Comparison of ENCODE assay signal across 8 cellular contexts in the genomic region with DNA sequence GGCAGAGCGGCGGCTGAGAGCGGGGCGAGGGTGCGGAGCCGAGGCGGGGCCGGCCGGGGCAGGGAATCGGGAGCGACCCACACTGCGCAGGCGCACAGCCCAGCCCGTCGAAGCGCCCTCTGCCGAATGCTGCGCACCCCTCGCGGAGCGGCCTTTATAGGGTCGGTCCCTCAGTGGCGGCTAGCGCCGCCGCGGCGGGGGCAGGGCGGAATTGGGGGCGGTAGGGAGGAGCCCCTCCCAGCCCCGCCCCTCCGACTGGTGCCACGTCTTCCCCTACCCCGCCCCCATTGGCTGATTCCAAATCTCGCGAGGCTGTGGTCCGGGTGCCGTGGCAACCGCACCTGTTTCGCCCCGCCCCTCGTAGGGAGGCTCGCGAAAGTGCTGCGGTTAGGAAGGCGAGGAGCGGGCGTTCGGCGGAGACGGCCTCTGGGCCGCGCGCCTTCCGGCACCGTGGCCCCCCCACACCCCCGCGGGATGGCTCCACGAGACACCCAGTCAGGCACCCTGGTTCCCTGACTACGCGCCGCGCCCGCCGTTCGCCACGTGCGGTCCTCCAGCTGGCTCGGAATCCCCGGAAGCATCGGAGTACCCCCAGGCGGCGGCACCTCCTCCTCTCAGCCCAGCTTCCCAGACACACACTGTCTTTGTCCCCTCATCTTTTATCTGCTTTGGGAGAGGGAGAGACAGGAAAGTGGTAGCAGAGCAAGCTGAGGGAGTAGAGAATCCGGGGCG. TPM values are rescaled to one million over a fixed set of nuclear protein-coding genes. Genes with fewer than 3 reads are reported as not detected.
A peak's percentile ranks its signal among the peaks of the same experiment; 100 is the strongest.
DNase-seq lines count a peak whose midpoint lies in the region; ATAC-seq and TF ChIP-seq lines count a peak whose summit lies in the region.

TSS of gene EHD1 (minus strand) at position 128 of the 732 bp plus-strand sequence. CDS start 157 bp downstream, outside the sequence.

- H3K4me1 ChIP-seq in muscle layer of duodenum (ENCODE audit: control insufficient read depth in 1 of 2, insufficient read depth in 2 of 2, low read length in 2 of 2), result peaks cover 10 to 53% of the 10 kb centered on the region in 2 donors

- no peaks in the 10 kb centered on the region for H3K9me3 ChIP-seq in muscle layer of duodenum (ENCODE audit: control insufficient read depth in 1 of 2, low read length in 2 of 2)

- no peaks in the 10 kb centered on the region for H3K27me3 ChIP-seq in muscle layer of duodenum (ENCODE audit: low read depth, low read length)

- peaks cover 0 to 5% of the 10 kb centered on the region in 2 donors for H3K36me3 ChIP-seq in muscle layer of duodenum (ENCODE audit: control insufficient read depth in 1 of 2, insufficient read depth in 2 of 2, low read length in 2 of 2)

- H3K9me3 Mint-ChIP-seq in activated T-cell treated with anti-CD3 and anti-CD28 coated beads, Interleukin-2, amount 50 U/mL, for 4 hours, result no peaks in the 10 kb centered on the region

- peak; percentile 94 for DNase-seq in DMS79 (lab: John Stamatoyannopoulos, UW)
- DNase-seq in KG1 (lab: John Stamatoyannopoulos, UW), result peak; percentile 100
- DNase-seq in activated T-cell treated with anti-CD3 and anti-CD28 coated beads, Interleukin-2, amount 50 U/mL, for 4 hours, result peak; percentile 100
- DNase-seq in stimulated activated CD8-positive, alpha-beta memory T cell treated with anti-CD3 and anti-CD28 coated beads, Interleukin-7, amount 100 ng/mL, for 4 hours (ENCODE audit: low read depth in 2 of 2), result peak; percentile 99

- peaks cover 14% of the 10 kb centered on the region for H3K36me3 Mint-ChIP-seq in activated T-cell treated with anti-CD3 and anti-CD28 coated beads, Interleukin-2, amount 50 U/mL, for 4 hours (ENCODE audit: insufficient read depth)

- H3K4me1 Mint-ChIP-seq in activated T-cell treated with anti-CD3 and anti-CD28 coated beads, Interleukin-2, amount 50 U/mL, for 4 hours (ENCODE audit: low read depth), result peaks cover 59% of the 10 kb centered on the region

- H3K4me3 Mint-ChIP-seq in activated T-cell treated with anti-CD3 and anti-CD28 coated beads, Interleukin-2, amount 50 U/mL, for 4 hours, result peak within 1 kb of the TSS; percentile 91

- peak within 1 kb of the TSS; percentile 82 for H3K27ac ChIP-seq in muscle layer of duodenum (ENCODE audit: low read length)

- peak within 1 kb of the TSS; percentile 97 for H3K4me3 ChIP-seq in muscle layer of duodenum (ENCODE audit: low read depth in 1 of 2, low read length in 2 of 2)

- ATAC-seq in GM21723 (IDR thresholded peaks at IDR 0.05; ENCODE audit: unreplicated experiment) (peak; percentile 63), esophagus mucosa (peak; percentile 97)
- ATAC-seq in activated T-cell treated with anti-CD3 and anti-CD28 coated beads, Interleukin-2, amount 50 U/mL, for 4 hours, result peak; percentile 84 to 87

- H3K27me3 Mint-ChIP-seq in activated T-cell treated with anti-CD3 and anti-CD28 coated beads, Interleukin-2, amount 50 U/mL, for 4 hours (ENCODE audit: low read depth), result no peaks in the 10 kb centered on the region

TF ChIP-seq in PFSK-1, 5 proteins besides CTCF, POLR2A, EP300 and RAD21:
- peak; percentile 93; the same call in 1 of the 2 replicates for TF ChIP-seq TAF1 (IDR thresholded peaks at IDR 0.05; ENCODE audit: borderline replicate concordance, insufficient read depth, low read length)
- no peak for TF ChIP-seq REST (IDR thresholded peaks at IDR 0.05; ENCODE audit: insufficient read depth in 1 of 2, low read depth in 2 of 2, low read length in 2 of 2)
- TF ChIP-seq SIN3A (IDR thresholded peaks at IDR 0.05; ENCODE audit: borderline replicate concordance, insufficient read depth, low read length), result peak; percentile 80; the same call in 1 of the 2 replicates
- TF ChIP-seq FOXP2 (optimal IDR thresholded peaks at IDR 0.05; ENCODE audit: borderline replicate concordance, extremely low read depth, extremely low read length, insufficient read depth), result peak; percentile 90
- TF ChIP-seq POLR2AphosphoS5 (IDR thresholded peaks at IDR 0.05; ENCODE audit: low read depth, low read length), result peak; percentile 92

RNA-seq across cellular contexts. Expression of gene EHD1, which starts in this region (rescaled TPM):
- polyA plus RNA-seq in PFSK-1 (2012; ENCODE audit: insufficient read length, low read depth), result 81.2 TPM
- total RNA-seq in activated T-cell treated with anti-CD3 and anti-CD28 coated beads, Interleukin-2, amount 50 U/mL, for 4 hours, result 100 to 1,000 TPM in 2 of 3 donors, 10 to 100 TPM in 1; 86.3 to 121 (median 108) TPM
- 25.6 TPM for total RNA-seq in esophagus mucosa

Comparison
In these comparisons a context has a peak if more than half of its experiments do, and no peak if none do; other contexts are left out.
1. Peak in every context shown above with its lines: DNase-seq, ATAC-seq, H3K4me3 ChIP-seq and H3K27ac ChIP-seq.